ENCODE assay signal across 27 cellular contexts in the genomic region with DNA sequence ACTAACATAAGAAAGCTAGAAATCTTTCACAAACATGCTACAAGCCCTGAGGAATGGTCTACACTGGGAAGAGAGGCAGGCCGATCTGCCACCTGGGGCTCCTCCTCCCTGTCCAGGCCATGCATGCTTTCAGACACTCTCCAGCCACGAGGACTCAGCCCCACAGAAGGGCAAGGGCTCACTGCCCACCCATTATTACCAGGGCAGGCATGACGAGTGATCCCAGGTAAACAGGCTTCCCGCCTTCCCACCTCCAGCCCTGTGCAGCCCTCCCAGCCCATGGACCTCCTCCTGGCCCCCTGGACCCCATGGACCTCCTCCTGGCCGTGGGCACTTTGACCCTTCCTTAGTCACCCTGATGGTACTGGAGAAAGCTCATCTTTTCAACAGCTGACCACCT.
"Had no signal": no experiment of that assay in that cellular context is flagged by ENCODE, and none has a peak within 500 bp of the region (broad histone marks: within the 10 kb centered on the region; RNA-seq: fewer than 3 reads in every experiment).

No MANE protein-coding gene starts in this region.

- H3K4me3 Mint-ChIP-seq: naive B cell; natural killer cell; nephron; neural crest cell; stimulated activated naive B cell treated with anti-CD40 and anti-IgM and Interleukin-4, amounts not matched to agents 10 μg/mL and 1 μg/mL and 100 μg/mL, for 72 hours; stimulated activated naive CD8-positive, alpha-beta T cell treated with anti-CD3 and anti-CD28 coated beads, Interleukin-15, Interleukin-2, amounts not matched to agents 100 ng/mL and 50 ng/mL, for 24 hours had no signal

- H3K36me3 Mint-ChIP-seq: natural killer cell; stimulated activated naive B cell treated with anti-CD40 and anti-IgM and Interleukin-4, amounts not matched to agents 10 μg/mL and 1 μg/mL and 100 μg/mL, for 72 hours had no signal

- ATAC-seq: natural killer cell; pancreas; right cardiac atrium; stimulated activated naive B cell treated with anti-CD40 and anti-IgM and Interleukin-4, amounts not matched to agents 10 μg/mL and 1 μg/mL and 100 μg/mL, for 72 hours had no signal

- H3K4me1 ChIP-seq: pancreas, prostate gland, right lobe of liver, spleen, stomach, thyroid gland, tibial nerve, upper lobe of left lung, vagina had no signal

- H3K4me3 ChIP-seq: pancreas, prostate gland, right lobe of liver, skin epidermis, smooth muscle cell, spleen, stomach, thoracic aorta, thyroid gland, tibial nerve, upper lobe of left lung, vagina had no signal

- H3K9me3 Mint-ChIP-seq: natural killer cell; stimulated activated naive B cell treated with anti-CD40 and anti-IgM and Interleukin-4, amounts not matched to agents 10 μg/mL and 1 μg/mL and 100 μg/mL, for 72 hours had no signal

- H3K9me3 ChIP-seq: pancreas, prostate gland, right lobe of liver, spleen, stomach, thoracic aorta, thyroid gland, tibial nerve, upper lobe of left lung, vagina had no signal

- H3K27ac Mint-ChIP-seq: natural killer cell; nephron; stimulated activated naive B cell treated with anti-CD40 and anti-IgM and Interleukin-4, amounts not matched to agents 10 μg/mL and 1 μg/mL and 100 μg/mL, for 72 hours; stimulated activated naive CD8-positive, alpha-beta T cell treated with anti-CD3 and anti-CD28 coated beads, Interleukin-15, Interleukin-2, amounts not matched to agents 100 ng/mL and 50 ng/mL, for 24 hours had no signal

- H3K36me3 ChIP-seq: pancreas, prostate gland, right lobe of liver, spleen, stomach, thoracic aorta, thyroid gland, tibial nerve, upper lobe of left lung, vagina had no signal

- H3K27ac ChIP-seq: pancreas, prostate gland, right lobe of liver, skin epidermis, spleen, stomach, thoracic aorta, thyroid gland, tibial nerve, upper lobe of left lung, vagina had no signal

- DNase-seq: naive B cell; natural killer cell; occipital lobe; pancreas; right cardiac atrium; right lobe of liver; spleen; stimulated activated CD4-positive, alpha-beta T cell treated with anti-CD3 and anti-CD28 coated beads, Interleukin-12 subunit alpha, Interleukin-12 subunit beta, amount 100 ng/mL, for 4 hours; stimulated activated CD4-positive, alpha-beta T cell treated with anti-CD3 and anti-CD28 coated beads, Interleukin-1b, Interleukin-23, amount 100 ng/mL, for 48 hours; stimulated activated CD4-positive, alpha-beta T cell treated with anti-CD3 and anti-CD28 coated beads, Interleukin-4, amount 100 ng/mL, for 1 hour; stimulated activated CD4-positive, alpha-beta T cell treated with anti-CD3 and anti-CD28 coated beads, Interleukin-4, amount 100 ng/mL, for 4 hours; stimulated activated CD8-positive, alpha-beta memory T cell treated with anti-CD3 and anti-CD28 coated beads, Interleukin-4, amount 100 ng/mL, for 48 hours; stimulated activated naive B cell treated with anti-CD40 and anti-IgM and Interleukin-4, amounts not matched to agents 10 μg/mL and 1 μg/mL and 100 μg/mL, for 72 hours; stimulated activated naive CD4-positive, alpha-beta T cell treated with Interleukin-2 at 50 U/mL for 16 hours; stomach; thyroid gland; trophoblast cell; upper lobe of left lung had no signal

- H3K27me3 ChIP-seq: pancreas, right lobe of liver, stomach, thyroid gland, tibial nerve, upper lobe of left lung, vagina had no signal

- H3K4me1 Mint-ChIP-seq: naive B cell; natural killer cell; nephron; neural crest cell; stimulated activated naive B cell treated with anti-CD40 and anti-IgM and Interleukin-4, amounts not matched to agents 10 μg/mL and 1 μg/mL and 100 μg/mL, for 72 hours had no signal
